Comparison of ENCODE assay signal across 10 cellular contexts in genomic region chr3:115627180-115628074, GRCh38. TPM values are rescaled to one million over a fixed set of nuclear protein-coding genes. Genes with fewer than 3 reads are reported as not detected.
DNase-seq lines count a peak whose midpoint lies in the region; ATAC-seq and TF ChIP-seq lines count a peak whose summit lies in the region.
"Had no signal": no experiment of that assay in that cellular context is flagged by ENCODE, and none has a peak within 500 bp of the region (broad histone marks: within the 10 kb centered on the region; RNA-seq: fewer than 3 reads in every experiment).

No MANE protein-coding gene starts in this region.

- no peaks in the 10 kb centered on the region for H3K9me2 ChIP-seq in OCI-LY7 (ENCODE audit: insufficient read depth, low read length)

- ATAC-seq in GM19324 (IDR thresholded peaks at IDR 0.05; ENCODE audit: low FRiP score, unreplicated experiment) (peak; percentile 79), HG02798 (IDR thresholded peaks at IDR 0.05; ENCODE audit: poor library complexity, unreplicated experiment) (peak; percentile 83), HG03575 (IDR thresholded peaks at IDR 0.05; ENCODE audit: extremely low read depth, insufficient number of reproducible peaks, low FRiP score, unreplicated experiment) (peak; percentile 61)
- ATAC-seq: activated CD4-positive, alpha-beta T cell treated with anti-CD3 and anti-CD28 coated beads for 36 hours had no signal

- no TSS peak for BruUV-seq in A673 (replicated peaks; lab: Mats Ljungman, UMichigan)
- BruUV-seq in OCI-LY7 (replicated peaks; lab: Mats Ljungman, UMichigan), result no TSS peak

- H3K27me3 ChIP-seq in A673 (replicated peaks; ENCODE audit: insufficient read depth, low read depth, low read length, poor library complexity), result no peaks in the 10 kb centered on the region

- H2AFZ ChIP-seq in OCI-LY7 (ENCODE audit: low read length), result no peak overlapping the region

- H3K4me1 ChIP-seq in A673 (ENCODE audit: insufficient read depth, low read length, poor library complexity, severe bottlenecking) (peaks cover 39% of the 10 kb centered on the region), OCI-LY7 (ENCODE audit: insufficient read depth, low read length, poor library complexity, severe bottlenecking) (no peaks in the 10 kb centered on the region)

- TF ChIP-seq CTCF in A673 (conservative IDR thresholded peaks at IDR 0.05; ENCODE audit: low read depth, low read length) (no peak), OCI-LY7 (conservative IDR thresholded peaks at IDR 0.05; ENCODE audit: low read length) (no peak)

- intact Hi-C loops in A673 (cut with micrococcal nuclease; ENCODE audit: unreplicated experiment) (no loop called here), OCI-LY7 (cut with micrococcal nuclease; ENCODE audit: unreplicated experiment) (no loop called here)

- peak; percentile 82 for DNase-seq in A673 (ENCODE audit: low spot score)
- no peak for DNase-seq in OCI-LY7 (ENCODE audit: low spot score)
- DNase-seq in LoVo (ENCODE audit: low spot score), result no peak
- DNase-seq in germinal center (ENCODE audit: low spot score), result no peak
- no peak for DNase-seq in activated CD4-positive, alpha-beta T cell treated with anti-CD3 and anti-CD28 coated beads for 48 hours
- DNase-seq: activated CD4-positive, alpha-beta T cell treated with anti-CD3 and anti-CD28 coated beads for 36 hours; tibial artery had no signal

- H3K79me2 ChIP-seq in OCI-LY7 (ENCODE audit: insufficient read depth, low read depth, low read length), result no peaks in the 10 kb centered on the region

- H3K4me3 ChIP-seq in A673 (ENCODE audit: low read depth, low read length, poor library complexity, severe bottlenecking) (no peak overlapping the region), OCI-LY7 (ENCODE audit: low read depth, low read length, poor library complexity, severe bottlenecking) (no peak overlapping the region)
- H3K4me3 ChIP-seq: tibial artery had no signal

- H3K36me3 ChIP-seq in A673 (ENCODE audit: insufficient read depth, low read length, poor library complexity, severe bottlenecking) (no peaks in the 10 kb centered on the region), OCI-LY7 (ENCODE audit: insufficient read depth, low read length) (no peaks in the 10 kb centered on the region)
- H3K36me3 ChIP-seq: tibial artery had no signal

- no peaks in the 10 kb centered on the region for H3K9me3 ChIP-seq in A673 (ENCODE audit: low read depth, low read length, poor library complexity, severe bottlenecking)
- no peaks in the 10 kb centered on the region for H3K9me3 ChIP-seq in OCI-LY7 (ENCODE audit: low read length)
- H3K9me3 ChIP-seq: tibial artery had no signal

- no peaks in the 10 kb centered on the region for H4K20me1 ChIP-seq in OCI-LY7 (ENCODE audit: insufficient read depth, low read length)

- H3K4me2 ChIP-seq in OCI-LY7 (ENCODE audit: low read length), result no peak overlapping the region

- H3K27ac ChIP-seq in A673 (ENCODE audit: low read depth, low read length, poor library complexity, severe bottlenecking), result no peak overlapping the region
- H3K27ac ChIP-seq in OCI-LY7 (ENCODE audit: low read depth, low read length, poor library complexity, severe bottlenecking), result no peak overlapping the region
- H3K27ac ChIP-seq: tibial artery had no signal

- POLR2A ChIA-PET in A673 (lab: Charles Lee; ENCODE audit: low non-redundant PET), result interaction anchor here (0.6 kb wide), 1 partner anchor 18 kb away, joined by 6 read pairs; no protein-coding TSS in a partner anchor
- POLR2A ChIA-PET in OCI-LY7 (lab: Charles Lee), result interaction anchor here (0.6 to 1.1 kb wide), 3 partner anchors 13 to 1717 kb away, joined by 3 to 5 read pairs (median 4); no protein-coding TSS in a partner anchor

- CTCF ChIA-PET in A673 (lab: Charles Lee) (no interaction called here), OCI-LY7 (lab: Charles Lee; ENCODE audit: unreplicated experiment) (no interaction called here)

RNA-seq across cellular contexts. Expression of gene GAP43, which starts 4.1 kb away (rescaled TPM):
- total RNA-seq in A673 (2021) (31.6 and 42.0 TPM in 2 replicates), OCI-LY7 (2022) (not detected in 2 replicates)
- total RNA-seq in OCI-LY7 (2014; rRNA removed; shearing (Covaris generic)), result not detected in 2 replicates
- total RNA-seq: activated CD4-positive, alpha-beta T cell treated with anti-CD3 and anti-CD28 coated beads for 36 hours had no signal

Comparison
In these comparisons a context has a peak if more than half of its experiments do, and no peak if none do; other contexts are left out.
1. RNA of gene GAP43, which starts 4.1 kb away (total RNA-seq): 31.6 to 42.0 TPM in A673; not detected in OCI-LY7; every median in the first group is over 10 times any median in the second.
2. Peak in every context shown above with its lines, with median percentiles within 50 percentile points of each other: ATAC-seq.